10 cellular contexts compared by ENCODE assay signal in the genomic region with DNA sequence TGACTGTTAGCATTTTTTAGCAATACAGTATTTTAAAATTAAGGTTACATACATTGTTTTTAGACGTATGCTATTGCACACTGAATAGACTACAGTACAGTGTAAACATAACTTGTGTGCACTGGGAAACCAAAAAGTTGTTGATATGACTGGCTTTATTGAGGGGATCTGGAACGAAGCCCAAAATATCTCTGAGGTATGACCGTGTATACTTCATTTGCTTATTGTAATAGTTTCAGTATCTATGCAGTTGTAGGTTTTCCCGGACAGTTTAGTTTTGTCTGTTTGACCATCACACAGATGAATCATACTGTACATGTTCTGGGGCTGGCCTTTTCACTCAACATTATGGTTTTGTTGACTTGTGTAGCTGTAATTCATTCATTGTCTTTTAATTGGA.
DNase-seq lines count a peak whose midpoint lies in the region; ATAC-seq lines count a peak whose summit lies in the region.
"Had no signal": no experiment of that assay in that cellular context is flagged by ENCODE, and none has a peak within 500 bp of the region (broad histone marks: within the 10 kb centered on the region; RNA-seq: fewer than 3 reads in every experiment).

No MANE protein-coding gene starts in this region.

- in situ Hi-C loops in ACHN (cut with HindIII; ENCODE audit: low pct_ligation_motif_present, low pct_unique_long_range_greater_than_20kb, low sequenced_read_pairs), result no loop called here

- ATAC-seq in HG03175 (IDR thresholded peaks at IDR 0.05; ENCODE audit: unreplicated experiment), result peak; percentile 84

- DNase-seq in CD1c-positive myeloid dendritic cell (ENCODE audit: extremely low spot score), result peak; percentile 28
- peak; percentile 51 for DNase-seq in GM19240 (ENCODE audit: insufficient read length, low spot score)
- DNase-seq in amniotic epithelial cell (ENCODE audit: low read depth), result peak; percentile 76
- DNase-seq in AML-193 (lab: John Stamatoyannopoulos, UW), result no peak
- DNase-seq in retina, result no peak
- DNase-seq in GF-D8 (lab: John Stamatoyannopoulos, UW), result no peak
- DNase-seq in ACHN, result no peak
- DNase-seq: CD4-positive, alpha-beta T cell; tibial artery had no signal

Comparison
In these comparisons a context has a peak if more than half of its experiments do, and no peak if none do; other contexts are left out.
1. DNase-seq: peak in CD1c-positive myeloid dendritic cell (single experiment), GM19240 (single experiment) and amniotic epithelial cell (single experiment); none in AML-193 (0 of 2), retina (single experiment), GF-D8 (single experiment) and ACHN (single experiment).